Comparison of ENCODE assay signal across 14 cellular contexts in genomic region chr14:100828448-100828834, GRCh38. TPM values are rescaled to one million over a fixed set of nuclear protein-coding genes. Genes with fewer than 3 reads are reported as not detected.
A peak's percentile ranks its signal among the peaks of the same experiment; 100 is the strongest.
DNase-seq lines count a peak whose midpoint lies in the region; ATAC-seq, FAIRE-seq and TF ChIP-seq lines count a peak whose summit lies in the region.
"Had no signal": no experiment of that assay in that cellular context is flagged by ENCODE, and none has a peak within 500 bp of the region (broad histone marks: within the 10 kb centered on the region; RNA-seq: fewer than 3 reads in every experiment).

No MANE protein-coding gene starts in this region.

- H3K79me1 ChIP-seq in mesendoderm (ENCODE audit: low read length), result no peaks in the 10 kb centered on the region

- H3K9ac ChIP-seq in GM23248 (peak overlapping the region; percentile 100; the same call in 1 of the 2 replicates), mesendoderm (ENCODE audit: low read length) (no peak overlapping the region)

- peak overlapping the region; percentile 94 for H3K4me3 ChIP-seq in GM23248
- H3K4me3 ChIP-seq in mesendoderm (ENCODE audit: low read length), result no peak overlapping the region

- no peak overlapping the region for H3K18ac ChIP-seq in mesendoderm (ENCODE audit: low read length)

- H4K5ac ChIP-seq in mesendoderm (ENCODE audit: low read length), result no peak overlapping the region

- TF ChIP-seq POLR2A in H54 (IDR thresholded peaks at IDR 0.05; ENCODE audit: low read depth, low read length), result no peak

- H3K27ac ChIP-seq in GM23248 (no peak overlapping the region), mesendoderm (ENCODE audit: low read depth, low read length) (no peak overlapping the region)

- peaks cover 14% of the 10 kb centered on the region; the same call in 1 of the 2 replicates for H3K36me3 ChIP-seq in GM23248 (ENCODE audit: low read depth)
- H3K36me3 ChIP-seq in mesendoderm (ENCODE audit: control insufficient read depth, insufficient read depth, low read length), result no peaks in the 10 kb centered on the region

- H3K56ac ChIP-seq in mesendoderm (ENCODE audit: low read length), result no peak overlapping the region

- H3K4me1 ChIP-seq in GM23248 (ENCODE audit: insufficient read depth), result no peaks in the 10 kb centered on the region
- H3K4me1 ChIP-seq in mesendoderm (ENCODE audit: control insufficient read depth, low read depth, low read length), result peaks cover 15% of the 10 kb centered on the region

- no peaks in the 10 kb centered on the region for H3K9me2 ChIP-seq in GM23248 (ENCODE audit: insufficient read depth)

- DNase-seq in ACHN, result peak; percentile 71
- peak; percentile 60 for DNase-seq in GM23248
- DNase-seq in astrocyte of the hippocampus (ENCODE audit: low read depth, low spot score), result peak; percentile 75
- DNase-seq in mesendoderm, result peak; percentile 63
- no peak for DNase-seq in effector CD4-positive, alpha-beta T cell
- no peak for DNase-seq in H54 (ENCODE audit: insufficient read length, low spot score)
- DNase-seq: activated B cell treated with CpG ODN at 0.5 μM for 24 hours; activated naive CD8-positive, alpha-beta T cell treated with anti-CD3 and anti-CD28 coated beads, Interleukin-2, amount 50 U/mL, for 24 hours; activated T-cell treated with anti-CD3 and anti-CD28 coated beads, Interleukin-2, amount 50 U/mL, for 72 hours; NCI-H1105; SIG-M5 had no signal

- peaks cover 16% of the 10 kb centered on the region; the same call in 1 of the 2 replicates for H4K20me1 ChIP-seq in GM23248 (ENCODE audit: insufficient read depth)

- no peak overlapping the region for H2AK5ac ChIP-seq in mesendoderm (ENCODE audit: low read length)

- peaks cover 69% of the 10 kb centered on the region for H3K79me2 ChIP-seq in GM23248 (ENCODE audit: insufficient read depth)
- no peaks in the 10 kb centered on the region for H3K79me2 ChIP-seq in mesendoderm (ENCODE audit: control insufficient read depth, insufficient read depth, low read length)

- FAIRE-seq in H54 (lab: Jason Lieb, UNC), result no peak

- H2BK5ac ChIP-seq in mesendoderm (ENCODE audit: low read length), result no peak overlapping the region

- H3K4me2 ChIP-seq in GM23248 (ENCODE audit: unreplicated experiment) (no peak overlapping the region), mesendoderm (ENCODE audit: low read length) (no peak overlapping the region)

- no peaks in the 10 kb centered on the region for H3K9me3 ChIP-seq in GM23248 (ENCODE audit: low read depth)

- H3K23ac ChIP-seq in mesendoderm (ENCODE audit: low read length), result no peak overlapping the region

- peaks cover 13% of the 10 kb centered on the region; the same call in 1 of the 2 replicates for H3F3A ChIP-seq in GM23248 (ENCODE audit: insufficient read depth)

- in situ Hi-C loops in ACHN (cut with HindIII; ENCODE audit: low pct_ligation_motif_present, low pct_unique_long_range_greater_than_20kb, low sequenced_read_pairs), result no loop called here
- in situ Hi-C loops in GM23248 (cut with MboI), result loop anchor here (25.0 kb wide), 1 partner anchor 416 kb away; no protein-coding TSS in a partner anchor

- no peak overlapping the region for H2AFZ ChIP-seq in GM23248

- no peak for ATAC-seq in GM18858 (IDR thresholded peaks at IDR 0.05; ENCODE audit: unreplicated experiment)
- ATAC-seq in HG02588 (IDR thresholded peaks at IDR 0.05; ENCODE audit: unreplicated experiment), result no peak
- ATAC-seq: activated naive CD8-positive, alpha-beta T cell treated with anti-CD3 and anti-CD28 coated beads, Interleukin-2, amount 50 U/mL, for 24 hours; activated T-cell treated with anti-CD3 and anti-CD28 coated beads, Interleukin-2, amount 50 U/mL, for 72 hours had no signal

- no peak overlapping the region for H4K8ac ChIP-seq in mesendoderm (ENCODE audit: low read depth, low read length)

- H3K4ac ChIP-seq in mesendoderm (ENCODE audit: low read depth, low read length), result no peak overlapping the region

- 61 to 75% methylated on average over 5 of the region's 5 CpGs for WGBS in GM23248 (ENCODE audit: low coverage in 1 of 2, low lambda C conversion rate in 2 of 2, missing lambda C conversion rate in 2 of 2), 2 experiments
- WGBS in mesendoderm (ENCODE audit: extremely low coverage, insufficient coverage, low lambda C conversion rate), result no CpG with 5 or more reads among the region's 5 CpGs

- no peak overlapping the region for H2BK15ac ChIP-seq in mesendoderm (replicated peaks; ENCODE audit: low read depth)

- no peak overlapping the region for H2BK120ac ChIP-seq in mesendoderm (ENCODE audit: low read depth, low read length)

- H3K27me3 ChIP-seq in GM23248 (replicated peaks; ENCODE audit: insufficient read depth) (no peaks in the 10 kb centered on the region), mesendoderm (ENCODE audit: insufficient read depth, low read length, poor library complexity) (no peaks in the 10 kb centered on the region)

RNA-seq across cellular contexts. Expression of gene MEG3, which starts 2.5 kb away (rescaled TPM):
- total RNA-seq in GM23248 (2014; rRNA removed; shearing (Covaris generic)), result 101 and 145 TPM in 2 replicates
- polyA plus RNA-seq in GM23248 (2016; fragmentation: Nextera tagmentation; extraction: Ambion mirVana), result 155 and 228 TPM in 2 replicates
- 0.55 TPM for polyA plus RNA-seq in mesendoderm (2013, experiment 1 of 2)
- polyA plus RNA-seq in mesendoderm (2013, experiment 2 of 2), result 0.41 TPM
- total RNA-seq: activated B cell treated with CpG ODN at 0.5 μM for 24 hours; activated T-cell treated with anti-CD3 and anti-CD28 coated beads, Interleukin-2, amount 50 U/mL, for 72 hours had no signal
- polyA plus RNA-seq: neural cell had no signal

Comparison
In these comparisons a context has a peak if more than half of its experiments do, and no peak if none do; other contexts are left out.
1. DNase-seq: peak in ACHN (single experiment), GM23248 (single experiment), astrocyte of the hippocampus (single experiment) and mesendoderm (single experiment); none in effector CD4-positive, alpha-beta T cell (single experiment) and H54 (single experiment).